Comparison of ENCODE assay signal across 28 cellular contexts in genomic region chr5:106093149-106093548, GRCh38.
DNase-seq lines count a peak whose midpoint lies in the region; ATAC-seq, FAIRE-seq and TF ChIP-seq lines count a peak whose summit lies in the region.
"Had no signal": no experiment of that assay in that cellular context is flagged by ENCODE, and none has a peak within 500 bp of the region (broad histone marks: within the 10 kb centered on the region; RNA-seq: fewer than 3 reads in every experiment).

No MANE protein-coding gene starts in this region.

- no peak; a peak in 1 of 4 replicates for TF ChIP-seq EP300 in SK-N-SH (IDR thresholded peaks at IDR 0.05; ENCODE audit: borderline replicate concordance in 1 of 2, low read depth in 1 of 2, low read length in 1 of 2)

- no peaks in the 10 kb centered on the region; the same call in 1 of the 2 replicates for H3K9me3 ChIP-seq in SK-N-SH
- H3K9me3 ChIP-seq in endothelial cell of umbilical vein (replicated peaks; ENCODE audit: control insufficient read depth, insufficient read depth, low read length): no peaks in the 10 kb centered on the region
- H3K9me3 ChIP-seq in right cardiac atrium (ENCODE audit: control insufficient read depth, low read length): no peaks in the 10 kb centered on the region
- H3K9me3 ChIP-seq: Caco-2, SJSA1 had no signal

- H3K4me2 ChIP-seq in KMS-11 (peak overlapping the region; percentile 58), SK-N-SH (no peak overlapping the region; the same call in 1 of the 2 replicates), endothelial cell of umbilical vein (ENCODE audit: insufficient read depth, low read length) (no peak overlapping the region)

- peaks cover 26% of the 10 kb centered on the region for H3F3A ChIP-seq in SK-N-SH (replicated peaks; ENCODE audit: insufficient read depth)

- no peaks in the 10 kb centered on the region for H3K27me3 ChIP-seq in KMS-11 (ENCODE audit: insufficient read depth, low read depth)
- H3K27me3 ChIP-seq in SK-N-SH (ENCODE audit: insufficient read depth): no peaks in the 10 kb centered on the region
- H3K27me3 ChIP-seq in endothelial cell of umbilical vein (ENCODE audit: control insufficient read depth in 2 of 2, insufficient read depth in 2 of 2, low read length in 2 of 2): no peaks in the 10 kb centered on the region
- H3K27me3 ChIP-seq in right cardiac atrium (ENCODE audit: control insufficient read depth, insufficient read depth): no peaks in the 10 kb centered on the region
- H3K27me3 ChIP-seq: SJSA1 had no signal

- H4K20me1 ChIP-seq in KMS-11 (ENCODE audit: insufficient read depth): no peaks in the 10 kb centered on the region
- no peaks in the 10 kb centered on the region for H4K20me1 ChIP-seq in SK-N-SH (ENCODE audit: insufficient read depth)
- H4K20me1 ChIP-seq in endothelial cell of umbilical vein (replicated peaks; ENCODE audit: control insufficient read depth, extremely low read depth, insufficient read depth, low read length): no peaks in the 10 kb centered on the region

- H3K36me3 ChIP-seq in KMS-11 (ENCODE audit: insufficient read depth) (no peaks in the 10 kb centered on the region), SK-N-SH (replicated peaks in 1 of 2; ENCODE audit: control insufficient read depth in 1 of 2, insufficient read depth in 2 of 2, low read length in 1 of 2) (no peaks in the 10 kb centered on the region), endothelial cell of umbilical vein (ENCODE audit: control insufficient read depth in 2 of 2, extremely low read depth in 1 of 2, insufficient read depth in 2 of 2, low read length in 2 of 2) (no peaks in the 10 kb centered on the region)
- H3K36me3 ChIP-seq: SJSA1 had no signal

- CTCF ChIA-PET in SK-N-SH (lab: Yijun Ruan, JAX) (interaction anchor here (1.1 to 1.5 kb wide), 2 partner anchors 114 to 316 kb away, joined by 3 read pairs; no protein-coding TSS in a partner anchor), endothelial cell of umbilical vein (lab: Charles Lee) (no interaction called here)

- H3K4me3 ChIP-seq in KMS-11 (IDR thresholded peaks at IDR 0.05; ENCODE audit: insufficient read depth, low read depth, low read length) (no peak overlapping the region), SK-N-SH (ENCODE audit: low read depth in 2 of 2, low read length in 1 of 2) (no peak overlapping the region), endothelial cell of umbilical vein (replicated peaks in 1 of 3; ENCODE audit: insufficient read depth in 1 of 3, low read depth in 1 of 3, low read length in 3 of 3) (no peak overlapping the region), right cardiac atrium (ENCODE audit: low read length) (no peak overlapping the region)
- H3K4me3 ChIP-seq: K562, SJSA1 had no signal

- H3K9ac ChIP-seq in KMS-11 (no peak overlapping the region), SK-N-SH (no peak overlapping the region), endothelial cell of umbilical vein (replicated peaks; ENCODE audit: extremely low read depth, insufficient read depth, low read length) (no peak overlapping the region)

- H3K79me2 ChIP-seq in KMS-11 (ENCODE audit: insufficient read depth, low read depth) (no peaks in the 10 kb centered on the region), SK-N-SH (ENCODE audit: insufficient read depth) (no peaks in the 10 kb centered on the region), endothelial cell of umbilical vein (ENCODE audit: control insufficient read depth, insufficient read depth, low read length) (no peaks in the 10 kb centered on the region)

- H3K9me1 ChIP-seq in endothelial cell of umbilical vein (replicated peaks; ENCODE audit: control insufficient read depth, extremely low read depth, insufficient read depth, low read length): no peaks in the 10 kb centered on the region

- peaks cover 47% of the 10 kb centered on the region for H3K4me1 ChIP-seq in KMS-11 (ENCODE audit: low read depth, poor library complexity, severe bottlenecking)
- peaks cover 15 to 24% of the 10 kb centered on the region in 2 experiments for H3K4me1 ChIP-seq in SK-N-SH (ENCODE audit: control insufficient read depth in 1 of 2, insufficient read depth in 2 of 2, low read depth in 1 of 2, low read length in 1 of 2)
- peaks cover 4% of the 10 kb centered on the region for H3K4me1 ChIP-seq in endothelial cell of umbilical vein (ENCODE audit: control insufficient read depth, extremely low read depth, insufficient read depth, low read length)
- no peaks in the 10 kb centered on the region for H3K4me1 ChIP-seq in right cardiac atrium (ENCODE audit: control insufficient read depth, insufficient read depth, low read length)
- H3K4me1 ChIP-seq: Caco-2 had no signal

- dilution Hi-C loops in endothelial cell of umbilical vein (cut with MboI; ENCODE audit: extremely low pct_ligation_motif_present, low sequenced_read_pairs): no loop called here

- TF ChIP-seq RAD21 in SK-N-SH (IDR thresholded peaks at IDR 0.05; ENCODE audit: low read length): no peak

- 55% methylated on average over 1 of the region's 1 CpG for WGBS in SK-N-SH (ENCODE audit: low lambda C conversion rate)
- WGBS in right cardiac atrium: 62% methylated on average over 1 of the region's 1 CpG

- H2AFZ ChIP-seq in KMS-11 (ENCODE audit: low read depth): no peak overlapping the region; the same call in 1 of the 2 replicates
- H2AFZ ChIP-seq in SK-N-SH (ENCODE audit: low read depth): no peak overlapping the region
- no peak overlapping the region for H2AFZ ChIP-seq in endothelial cell of umbilical vein (ENCODE audit: low read depth, low read length)

- intact Hi-C loops in endothelial cell of umbilical vein (cut with micrococcal nuclease) (no loop called here), right cardiac atrium (cut with DNase I) (no loop called here)

- TF ChIP-seq POLR2A in endothelial cell of umbilical vein (IDR thresholded peaks at IDR 0.05; ENCODE audit: low read depth, low read length): no peak

- no TSS peak for BruUV-seq in endothelial cell of umbilical vein (replicated peaks; lab: Mats Ljungman, UMichigan)

- no peak for FAIRE-seq in endothelial cell of umbilical vein (lab: Jason Lieb, UNC)
- FAIRE-seq: GM12892, GM19239, HepG2, K562 had no signal

- TF ChIP-seq CTCF in KMS-11 (conservative IDR thresholded peaks at IDR 0.05; ENCODE audit: low read depth, low read length) (no peak), SK-N-SH (IDR thresholded peaks at IDR 0.05) (no peak), endothelial cell of umbilical vein (IDR thresholded peaks at IDR 0.05; ENCODE audit: extremely low read depth in 1 of 2, insufficient read depth in 1 of 2, low read depth in 1 of 2, low read length in 2 of 2) (no peak)

- ATAC-seq in GM21423 (IDR thresholded peaks at IDR 0.05; ENCODE audit: unreplicated experiment) (no peak), right cardiac atrium (no peak)
- ATAC-seq: CD8-positive, alpha-beta T cell; HepG2; K562 had no signal

- no peaks in the 10 kb centered on the region for H3K9me2 ChIP-seq in SK-N-SH

- DNase-seq in DMS 273 (lab: John Stamatoyannopoulos, UW; ENCODE audit: unreplicated experiment) (peak; percentile 7), DMS 273 treated with DMSO at 0.1 percent for 48 hours (lab: John Stamatoyannopoulos, UW) (no peak), SK-N-SH (no peak), endothelial cell of umbilical vein (ENCODE audit: low read depth, low spot score) (no peak), right cardiac atrium (no peak), Kasumi-1 (lab: John Stamatoyannopoulos, UW) (no peak)
- DNase-seq: Caco-2; CD8-positive, alpha-beta T cell; DMS79 treated with DMSO at 0.1 percent for 48 hours; H7; NCI-H1092; NCI-H1417 treated with DMSO at 0.1 percent for 48 hours; NCI-H2029; NCI-H2171; NCI-H510A treated with DMSO at 0.1 percent for 48 hours; NCI-H82; Right ventricle myocardium superior; RPMI8226; T-helper 1 cell had no signal

- POLR2A ChIA-PET in SK-N-SH (lab: Yijun Ruan, JAX): no interaction called here
- POLR2A ChIA-PET in endothelial cell of umbilical vein (lab: Charles Lee): no interaction called here

- H3K27ac ChIP-seq in KMS-11 (peak overlapping the region; percentile 56; the same call in 1 of the 2 replicates), SK-N-SH (ENCODE audit: low read depth in 2 of 2, low read length in 1 of 2) (peak overlapping the region; percentile 40 to 91; a peak in 3 of 4 replicates), endothelial cell of umbilical vein (ENCODE audit: insufficient read depth, low read depth, low read length) (no peak overlapping the region), right cardiac atrium (ENCODE audit: low read length) (no peak overlapping the region)
- H3K27ac ChIP-seq: 22Rv1, C4-2B, SJSA1 had no signal

TF ChIP-seq in SK-N-SH, 30 proteins besides CTCF, POLR2A, EP300 and RAD21 (continues in another document):
- TF ChIP-seq TAF1 (IDR thresholded peaks at IDR 0.05; ENCODE audit: borderline replicate concordance, low read depth, low read length) (no peak), PBX3 (IDR thresholded peaks at IDR 0.05) (peak; percentile 27; the same call in 1 of the 2 replicates), TCF12 (IDR thresholded peaks at IDR 0.05) (peak; percentile 18; the same call in 1 of the 2 replicates), NFIC (IDR thresholded peaks at IDR 0.05; ENCODE audit: borderline replicate concordance) (no peak)

TF ChIP-seq in endothelial cell of umbilical vein, 7 proteins besides CTCF, POLR2A, EP300 and RAD21:
- TF ChIP-seq GATA2 (IDR thresholded peaks at IDR 0.05; ENCODE audit: insufficient read depth, insufficient read length, low read depth, low read length): peak; percentile 27
- TF ChIP-seq JUN (IDR thresholded peaks at IDR 0.05; ENCODE audit: borderline replicate concordance, insufficient read depth, insufficient read length, low read depth): no peak
TF ChIP-seq in endothelial cell of umbilical vein: peak in this region for 1.

Comparison
In these comparisons a context has a peak if more than half of its experiments do, and no peak if none do; other contexts are left out.
1. H3K27ac ChIP-seq: peak in KMS-11 (single experiment) and SK-N-SH (2 of 2); none in endothelial cell of umbilical vein (single experiment) and right cardiac atrium (single experiment).